2 cellular contexts compared by ENCODE assay signal in the genomic region with DNA sequence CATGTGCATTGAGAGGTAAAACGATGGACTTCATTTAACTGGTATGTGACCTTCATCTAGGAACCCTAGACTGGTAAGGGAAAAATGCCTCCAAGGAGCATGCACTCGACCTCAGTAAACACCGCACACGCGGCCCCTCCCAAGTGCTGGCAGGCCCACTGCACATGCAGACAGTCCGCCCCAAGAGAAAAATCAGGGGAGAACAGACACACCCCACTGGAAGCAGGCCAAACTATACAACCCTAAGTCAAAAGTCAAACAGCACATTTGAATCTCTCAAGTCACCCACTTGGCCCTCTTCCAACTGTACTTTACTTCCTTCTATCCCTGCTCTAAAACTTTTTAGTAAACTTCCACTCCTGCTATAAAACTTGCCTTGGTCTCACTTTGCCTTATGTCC.
A peak's percentile ranks its signal among the peaks of the same experiment; 100 is the strongest.
TF ChIP-seq lines count a peak whose summit lies in the region.

No MANE protein-coding gene starts in this region.

TF ChIP-seq in HEK293, 187 proteins besides CTCF, POLR2A, EP300 and RAD21:
- no peak for TF ChIP-seq ZBTB8A (tag by site-specific recombination; IDR thresholded peaks at IDR 0.05)
- TF ChIP-seq ZNF133 (tag by site-specific recombination; IDR thresholded peaks at IDR 0.05), result no peak
- TF ChIP-seq SETDB1 (IDR thresholded peaks at IDR 0.05; ENCODE audit: insufficient read length, low read length), result peak; percentile 35

TF ChIP-seq in endothelial cell of umbilical vein, 7 proteins besides CTCF, POLR2A, EP300 and RAD21:
- TF ChIP-seq JUN (IDR thresholded peaks at IDR 0.05; ENCODE audit: borderline replicate concordance, insufficient read depth, insufficient read length, low read depth), result no peak
- no peak for TF ChIP-seq MYC (IDR thresholded peaks at IDR 0.05; ENCODE audit: low read depth, low read length)
- TF ChIP-seq GATA2 (IDR thresholded peaks at IDR 0.05; ENCODE audit: insufficient read depth, insufficient read length, low read depth, low read length), result no peak
- TF ChIP-seq EZH2 (IDR thresholded peaks at IDR 0.05; ENCODE audit: borderline replicate concordance, low read depth, low read length, severe bottlenecking), result no peak
- no peak for TF ChIP-seq FOS (IDR thresholded peaks at IDR 0.05; ENCODE audit: borderline replicate concordance, insufficient read depth, low read length)
- TF ChIP-seq POLR2AphosphoS5 (IDR thresholded peaks at IDR 0.05; ENCODE audit: insufficient read depth, low read depth, low read length), result no peak
- TF ChIP-seq, protein P1, sequence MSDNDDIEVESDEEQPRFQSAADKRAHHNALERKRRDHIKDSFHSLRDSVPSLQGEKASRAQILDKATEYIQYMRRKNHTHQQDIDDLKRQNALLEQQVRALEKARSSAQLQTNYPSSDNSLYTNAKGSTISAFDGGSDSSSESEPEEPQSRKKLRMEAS (IDR thresholded peaks at IDR 0.05; ENCODE audit: insufficient read depth, insufficient read length), result no peak
